16 cellular contexts compared by ENCODE assay signal in the genomic region with DNA sequence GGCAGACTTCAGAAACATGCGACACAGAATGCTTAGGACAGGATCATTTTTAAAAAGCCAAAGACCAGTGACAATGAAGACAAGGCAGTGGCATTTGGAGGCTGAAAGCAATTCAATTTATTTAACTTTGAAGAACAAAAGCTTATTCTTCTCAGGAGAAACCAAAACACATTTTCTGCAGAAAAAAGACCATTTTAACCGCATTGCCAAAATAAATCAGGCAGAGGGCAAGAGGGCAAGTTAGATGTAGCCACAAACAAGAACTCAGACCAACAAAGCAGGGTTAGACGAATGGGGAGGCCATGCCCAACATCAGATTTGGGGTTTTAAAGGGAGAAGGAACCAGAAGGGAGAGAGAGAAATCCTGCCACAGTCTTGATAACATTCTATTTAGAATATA.
"Had no signal": no experiment of that assay in that cellular context is flagged by ENCODE, and none has a peak within 500 bp of the region (broad histone marks: within the 10 kb centered on the region; RNA-seq: fewer than 3 reads in every experiment).

No MANE protein-coding gene starts in this region.

- H3K9me3 ChIP-seq: tibial nerve, uterus had no signal

- H3K27ac ChIP-seq: brain microvascular endothelial cell, parathyroid adenoma, uterus had no signal

- H3K79me2 ChIP-seq: parathyroid adenoma had no signal

- H3K4me3 ChIP-seq: tibial nerve, uterus had no signal

- H3K36me3 Mint-ChIP-seq: natural killer cell had no signal

- H3K4me3 Mint-ChIP-seq: activated CD4-positive, alpha-beta T cell treated with anti-CD3 and anti-CD28 coated beads for 36 hours; activated naive CD8-positive, alpha-beta T cell; natural killer cell had no signal

- FAIRE-seq: colon had no signal

- H3K27me3 ChIP-seq: brain microvascular endothelial cell, tibial nerve, uterus had no signal

- H3K36me3 ChIP-seq: brain microvascular endothelial cell, uterus had no signal

- H3K9ac ChIP-seq: parathyroid adenoma had no signal

- H3K9me3 Mint-ChIP-seq: natural killer cell had no signal

- H3K27me3 Mint-ChIP-seq: activated CD4-positive, alpha-beta T cell treated with anti-CD3 and anti-CD28 coated beads for 36 hours; activated naive CD8-positive, alpha-beta T cell had no signal

- H3K4me1 ChIP-seq: parathyroid adenoma had no signal

- H2AFZ ChIP-seq: parathyroid adenoma had no signal

- H3K4me1 Mint-ChIP-seq: activated CD4-positive, alpha-beta T cell treated with anti-CD3 and anti-CD28 coated beads for 36 hours had no signal

- DNase-seq: activated CD4-positive, alpha-beta T cell treated with anti-CD3 and anti-CD28 coated beads for 36 hours; activated CD4-positive, alpha-beta T cell treated with anti-CD3 and anti-CD28 coated beads, Interleukin-2, amount 50 U/mL, for 48 hours; amygdala; brain microvascular endothelial cell; central memory CD4-positive, alpha-beta T cell; mesendoderm; natural killer cell; retina; stimulated activated CD4-positive, alpha-beta T cell treated with anti-CD3 and anti-CD28 coated beads, Interleukin-2, amount 100 ng/mL, for 24 hours; stimulated activated naive CD8-positive, alpha-beta T cell treated with anti-CD3 and anti-CD28 coated beads, Interleukin-15, Interleukin-2, amounts not matched to agents 100 U/mL and 50 U/mL, for 24 hours; substantia nigra; uterus had no signal

- H3K27ac Mint-ChIP-seq: activated CD4-positive, alpha-beta T cell treated with anti-CD3 and anti-CD28 coated beads for 36 hours; activated naive CD8-positive, alpha-beta T cell; natural killer cell had no signal
